31 cellular contexts compared by ENCODE assay signal in genomic region chr6:104768906-104769305, GRCh38.
"Had no signal": no experiment of that assay in that cellular context is flagged by ENCODE, and none has a peak within 500 bp of the region (broad histone marks: within the 10 kb centered on the region; RNA-seq: fewer than 3 reads in every experiment).

No MANE protein-coding gene starts in this region.

- H3K9me3 ChIP-seq: adrenal gland, body of pancreas had no signal

- H3K27me3 ChIP-seq: adrenal gland, body of pancreas had no signal

- ATAC-seq: activated CD4-positive, alpha-beta T cell treated with anti-CD3 and anti-CD28 coated beads for 36 hours; activated CD8-positive, alpha-beta memory T cell treated with anti-CD3 and anti-CD28 coated beads, Interleukin-2, amount 10 ng/mL, durations not matched to agents 7 days and 5 days; activated CD8-positive, alpha-beta T cell treated with anti-CD3 and anti-CD28 coated beads, Interleukin-2, amount 10 ng/mL, durations not matched to agents 7 days and 5 days; activated naive CD8-positive, alpha-beta T cell treated with anti-CD3 and anti-CD28 coated beads, Interleukin-2, amount 50 U/mL, for 24 hours; body of pancreas; effector memory CD8-positive, alpha-beta T cell; esophagus mucosa; T-helper 17 cell had no signal

- DNase-seq: activated CD4-positive, alpha-beta memory T cell treated with anti-CD3 and anti-CD28 coated beads for 36 hours; activated CD4-positive, alpha-beta T cell treated with anti-CD3 and anti-CD28 coated beads for 36 hours; activated CD4-positive, alpha-beta T cell treated with anti-CD3 and anti-CD28 coated beads, Interleukin-2, amount 10 ng/mL, durations not matched to agents 24 days and 14 days; activated CD4-positive, CD25-positive, alpha-beta regulatory T cell; activated CD4-positive, CD25-positive, alpha-beta regulatory T cell treated with anti-CD3 and anti-CD28 coated beads, Interleukin-2, amount 50 U/mL, for 72 hours; activated CD8-positive, alpha-beta memory T cell treated with anti-CD3 and anti-CD28 coated beads, Interleukin-2, amount 10 ng/mL, durations not matched to agents 7 days and 5 days; activated CD8-positive, alpha-beta memory T cell treated with anti-CD3 and anti-CD28 coated beads, Interleukin-2, amount 50 U/mL, for 4 hours; activated CD8-positive, alpha-beta T cell treated with anti-CD3 and anti-CD28 coated beads, Interleukin-2, amount 10 ng/mL, durations not matched to agents 7 days and 5 days; activated effector memory CD4-positive, alpha-beta T cell treated with anti-CD3 and anti-CD28 coated beads, Interleukin-2, amount 50 U/mL, for 16 hours; activated naive CD4-positive, alpha-beta T cell treated with anti-CD3 and anti-CD28 coated beads for 36 hours; activated naive CD8-positive, alpha-beta T cell treated with anti-CD3 and anti-CD28 coated beads for 36 hours; activated naive CD8-positive, alpha-beta T cell treated with anti-CD3 and anti-CD28 coated beads, Interleukin-2, amount 50 U/mL, for 24 hours; activated T-cell treated with anti-CD3 and anti-CD28 coated beads, Interleukin-2, amount 50 U/mL, for 1 hour; activated T-cell treated with anti-CD3 and anti-CD28 coated beads, Interleukin-2, amount 50 U/mL, for 48 hours; adrenal gland; amygdala; aorta; body of pancreas; caudate nucleus; cortex of kidney; dermis blood vessel endothelial cell; effector CD4-positive, alpha-beta T cell; effector memory CD8-positive, alpha-beta T cell; foreskin fibroblast; head of caudate nucleus; T-helper 1 cell; T-helper 17 cell; T1000 had no signal

- H3K27ac ChIP-seq: adrenal gland, body of pancreas, epithelial cell of prostate had no signal

- H3K4me1 ChIP-seq: adrenal gland, body of pancreas had no signal

- FAIRE-seq: endothelial cell of umbilical vein had no signal

- H3K4me3 ChIP-seq: adrenal gland, body of pancreas had no signal
